Comparison of ENCODE assay signal across 33 cellular contexts in genomic region chr12:64278421-64278820, GRCh38.
"Had no signal": no experiment of that assay in that cellular context is flagged by ENCODE, and none has a peak within 500 bp of the region (broad histone marks: within the 10 kb centered on the region; RNA-seq: fewer than 3 reads in every experiment).

No MANE protein-coding gene starts in this region.

- FAIRE-seq: astrocyte, colon, TTC549 had no signal

- H3K9me3 ChIP-seq: adrenal gland, body of pancreas, breast epithelium had no signal

- ATAC-seq: activated CD8-positive, alpha-beta T cell treated with anti-CD3 and anti-CD28 coated beads for 36 hours; activated naive CD4-positive, alpha-beta T cell treated with anti-CD3 and anti-CD28 coated beads, Interleukin-2, amount 50 U/mL, for 72 hours; activated T-cell treated with anti-CD3 and anti-CD28 coated beads, Interleukin-2, amount 50 U/mL, for 4 hours; activated T-cell treated with anti-CD3 and anti-CD28 coated beads, Interleukin-2, amount 50 U/mL, for 72 hours; activated T-helper 17 cell treated with anti-CD3 and anti-CD28 coated beads, Interleukin-2, amount 50 U/mL, for 72 hours; body of pancreas had no signal

- H3K27me3 ChIP-seq: adrenal gland, body of pancreas, brain microvascular endothelial cell, breast epithelium had no signal

- H3K4me1 ChIP-seq: adrenal gland, body of pancreas, breast epithelium had no signal

- H3K27ac ChIP-seq: adrenal gland, body of pancreas, brain microvascular endothelial cell, breast epithelium, VCaP had no signal

- H3K36me3 ChIP-seq: adrenal gland, brain microvascular endothelial cell, breast epithelium had no signal

- H3K4me3 ChIP-seq: adrenal gland, body of pancreas, breast epithelium had no signal

- DNase-seq: activated B cell treated with CpG ODN at 0.5 μM for 24 hours; activated CD4-positive, alpha-beta memory T cell treated with anti-CD3 and anti-CD28 coated beads for 36 hours; activated CD4-positive, alpha-beta T cell treated with anti-CD3 and anti-CD28 coated beads for 4 hours; activated CD4-positive, alpha-beta T cell treated with anti-CD3 and anti-CD28 coated beads, Interleukin-2, amount 10 ng/mL, durations not matched to agents 24 days and 14 days; activated CD4-positive, alpha-beta T cell treated with anti-CD3 and anti-CD28 coated beads, Interleukin-2, amount 50 U/mL, for 1 hour; activated CD4-positive, alpha-beta T cell treated with anti-CD3 and anti-CD28 coated beads, Interleukin-2, amount 50 U/mL, for 4 hours; activated CD4-positive, CD25-positive, alpha-beta regulatory T cell treated with anti-CD3 and anti-CD28 coated beads, Interleukin-2, amount 50 U/mL, for 72 hours; activated CD8-positive, alpha-beta memory T cell treated with anti-CD3 and anti-CD28 coated beads, Interleukin-2, amount 50 U/mL, for 4 hours; activated CD8-positive, alpha-beta T cell treated with anti-CD3 and anti-CD28 coated beads for 36 hours; activated effector memory CD4-positive, alpha-beta T cell treated with anti-CD3 and anti-CD28 coated beads, Interleukin-2, amount 50 U/mL, for 16 hours; activated gamma-delta T cell treated with Interleukin-2 at 50 U/mL for 16 hours; activated naive CD4-positive, alpha-beta T cell; activated naive CD4-positive, alpha-beta T cell treated with anti-CD3 and anti-CD28 coated beads for 36 hours; activated naive CD4-positive, alpha-beta T cell treated with anti-CD3 and anti-CD28 coated beads, Interleukin-2, amount 50 U/mL, for 16 hours; activated naive CD8-positive, alpha-beta T cell treated with anti-CD3 and anti-CD28 coated beads for 36 hours; activated T-cell treated with anti-CD3 and anti-CD28 coated beads for 4 hours; activated T-cell treated with anti-CD3 and anti-CD28 coated beads, Interleukin-2, amount 50 U/mL, for 1 hour; activated T-cell treated with anti-CD3 and anti-CD28 coated beads, Interleukin-2, amount 50 U/mL, for 4 hours; activated T-cell treated with anti-CD3 and anti-CD28 coated beads, Interleukin-2, amount 50 U/mL, for 72 hours; adrenal gland; amniotic stem cell; aorta; body of pancreas; brain microvascular endothelial cell; central memory CD4-positive, alpha-beta T cell; T-helper 9 cell had no signal
